ENCODE assay signal across 1 cellular context in the genomic region with DNA sequence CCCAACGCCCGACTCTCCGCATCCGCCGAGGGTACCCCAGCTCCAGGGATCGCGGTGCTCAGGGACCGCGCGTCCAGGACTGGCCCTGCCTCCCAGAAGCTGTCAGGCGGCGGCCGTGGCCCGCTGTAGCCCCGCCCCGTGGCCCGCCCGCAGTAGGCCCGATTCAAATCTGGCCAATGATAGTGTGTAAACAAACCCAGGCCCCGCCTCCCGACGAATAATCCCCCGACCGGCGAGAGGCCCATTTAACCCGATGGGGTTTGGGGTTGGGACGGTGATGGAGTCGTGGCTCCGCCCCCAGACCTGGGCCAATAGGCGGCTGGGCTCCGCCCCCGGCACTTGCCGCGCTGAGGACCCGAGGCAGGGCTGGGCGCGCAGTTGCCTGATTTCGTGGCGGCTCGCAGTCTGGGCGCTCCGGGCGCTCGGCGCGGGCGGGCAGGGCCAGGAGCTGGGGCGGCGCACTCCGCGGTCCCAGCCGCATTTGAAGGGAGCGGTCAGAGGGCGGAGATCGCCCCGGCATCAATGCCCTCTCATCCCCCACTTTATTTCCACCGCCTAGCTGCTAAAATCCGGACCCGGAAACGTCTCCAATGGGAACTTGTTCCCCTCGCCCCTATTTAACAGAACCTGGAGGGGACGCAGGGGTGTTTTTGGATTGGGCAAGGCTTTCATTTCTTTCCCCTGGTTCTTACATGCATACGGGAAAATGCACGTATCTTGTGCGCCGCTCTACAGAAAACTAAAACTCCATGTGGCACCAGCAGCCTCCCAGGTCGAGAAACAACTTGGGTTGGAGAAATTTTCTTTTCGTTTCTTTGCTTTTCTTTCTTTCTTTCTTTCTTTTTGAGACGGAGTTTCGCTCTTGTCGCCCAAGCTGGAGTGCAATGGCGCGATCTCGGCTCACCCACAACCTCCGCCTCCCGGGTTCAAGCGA.
TF ChIP-seq lines count a peak whose summit lies in the region.

No MANE protein-coding gene starts in this region.

TF ChIP-seq in HCT116, 20 proteins besides CTCF, POLR2A, EP300 and RAD21 (continued from another document):
- TF ChIP-seq, protein P1, sequence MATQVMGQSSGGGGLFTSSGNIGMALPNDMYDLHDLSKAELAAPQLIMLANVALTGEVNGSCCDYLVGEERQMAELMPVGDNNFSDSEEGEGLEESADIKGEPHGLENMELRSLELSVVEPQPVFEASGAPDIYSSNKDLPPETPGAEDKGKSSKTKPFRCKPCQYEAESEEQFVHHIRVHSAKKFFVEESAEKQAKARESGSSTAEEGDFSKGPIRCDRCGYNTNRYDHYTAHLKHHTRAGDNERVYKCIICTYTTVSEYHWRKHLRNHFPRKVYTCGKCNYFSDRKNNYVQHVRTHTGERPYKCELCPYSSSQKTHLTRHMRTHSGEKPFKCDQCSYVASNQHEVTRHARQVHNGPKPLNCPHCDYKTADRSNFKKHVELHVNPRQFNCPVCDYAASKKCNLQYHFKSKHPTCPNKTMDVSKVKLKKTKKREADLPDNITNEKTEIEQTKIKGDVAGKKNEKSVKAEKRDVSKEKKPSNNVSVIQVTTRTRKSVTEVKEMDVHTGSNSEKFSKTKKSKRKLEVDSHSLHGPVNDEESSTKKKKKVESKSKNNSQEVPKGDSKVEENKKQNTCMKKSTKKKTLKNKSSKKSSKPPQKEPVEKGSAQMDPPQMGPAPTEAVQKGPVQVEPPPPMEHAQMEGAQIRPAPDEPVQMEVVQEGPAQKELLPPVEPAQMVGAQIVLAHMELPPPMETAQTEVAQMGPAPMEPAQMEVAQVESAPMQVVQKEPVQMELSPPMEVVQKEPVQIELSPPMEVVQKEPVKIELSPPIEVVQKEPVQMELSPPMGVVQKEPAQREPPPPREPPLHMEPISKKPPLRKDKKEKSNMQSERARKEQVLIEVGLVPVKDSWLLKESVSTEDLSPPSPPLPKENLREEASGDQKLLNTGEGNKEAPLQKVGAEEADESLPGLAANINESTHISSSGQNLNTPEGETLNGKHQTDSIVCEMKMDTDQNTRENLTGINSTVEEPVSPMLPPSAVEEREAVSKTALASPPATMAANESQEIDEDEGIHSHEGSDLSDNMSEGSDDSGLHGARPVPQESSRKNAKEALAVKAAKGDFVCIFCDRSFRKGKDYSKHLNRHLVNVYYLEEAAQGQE (IDR thresholded peaks at IDR 0.05; ENCODE audit: low read depth) = no peak
- TF ChIP-seq, protein P2, sequence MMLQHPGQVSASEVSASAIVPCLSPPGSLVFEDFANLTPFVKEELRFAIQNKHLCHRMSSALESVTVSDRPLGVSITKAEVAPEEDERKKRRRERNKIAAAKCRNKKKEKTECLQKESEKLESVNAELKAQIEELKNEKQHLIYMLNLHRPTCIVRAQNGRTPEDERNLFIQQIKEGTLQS (IDR thresholded peaks at IDR 0.05) = no peak
- no peak for TF ChIP-seq ELF1 (IDR thresholded peaks at IDR 0.05; ENCODE audit: borderline replicate concordance, low read depth)
- TF ChIP-seq JUND (IDR thresholded peaks at IDR 0.05) = no peak
- no peak for TF ChIP-seq SRF (IDR thresholded peaks at IDR 0.05; ENCODE audit: low read depth)
- TF ChIP-seq POLR2AphosphoS5 (IDR thresholded peaks at IDR 0.05; ENCODE audit: low read depth, low read length) = peak; percentile 95
- no peak for TF ChIP-seq EZH2 (IDR thresholded peaks at IDR 0.05)
- peak; percentile 67 for TF ChIP-seq EGR1 (IDR thresholded peaks at IDR 0.05; ENCODE audit: low read depth)
- TF ChIP-seq, protein P3, sequence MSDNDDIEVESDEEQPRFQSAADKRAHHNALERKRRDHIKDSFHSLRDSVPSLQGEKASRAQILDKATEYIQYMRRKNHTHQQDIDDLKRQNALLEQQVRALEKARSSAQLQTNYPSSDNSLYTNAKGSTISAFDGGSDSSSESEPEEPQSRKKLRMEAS (IDR thresholded peaks at IDR 0.05) = no peak; the same call in none of the 2 replicates
- no peak for TF ChIP-seq ZFX (IDR thresholded peaks at IDR 0.05)
- peak; percentile 61 for TF ChIP-seq SIN3A (IDR thresholded peaks at IDR 0.05; ENCODE audit: low read depth)
- TF ChIP-seq EZH2phosphoT487 (IDR thresholded peaks at IDR 0.05; ENCODE audit: borderline replicate concordance) = no peak
- TF ChIP-seq YY1 (IDR thresholded peaks at IDR 0.05; ENCODE audit: extremely low read depth, insufficient replicate concordance, low read depth, low read length) = peak; percentile 45
- 0 out of 2 replicates have a peak, but pooled peaks have one; percentile 9 for TF ChIP-seq CBX3 (IDR thresholded peaks at IDR 0.05; ENCODE audit: low read depth)
- TF ChIP-seq, protein P4, sequence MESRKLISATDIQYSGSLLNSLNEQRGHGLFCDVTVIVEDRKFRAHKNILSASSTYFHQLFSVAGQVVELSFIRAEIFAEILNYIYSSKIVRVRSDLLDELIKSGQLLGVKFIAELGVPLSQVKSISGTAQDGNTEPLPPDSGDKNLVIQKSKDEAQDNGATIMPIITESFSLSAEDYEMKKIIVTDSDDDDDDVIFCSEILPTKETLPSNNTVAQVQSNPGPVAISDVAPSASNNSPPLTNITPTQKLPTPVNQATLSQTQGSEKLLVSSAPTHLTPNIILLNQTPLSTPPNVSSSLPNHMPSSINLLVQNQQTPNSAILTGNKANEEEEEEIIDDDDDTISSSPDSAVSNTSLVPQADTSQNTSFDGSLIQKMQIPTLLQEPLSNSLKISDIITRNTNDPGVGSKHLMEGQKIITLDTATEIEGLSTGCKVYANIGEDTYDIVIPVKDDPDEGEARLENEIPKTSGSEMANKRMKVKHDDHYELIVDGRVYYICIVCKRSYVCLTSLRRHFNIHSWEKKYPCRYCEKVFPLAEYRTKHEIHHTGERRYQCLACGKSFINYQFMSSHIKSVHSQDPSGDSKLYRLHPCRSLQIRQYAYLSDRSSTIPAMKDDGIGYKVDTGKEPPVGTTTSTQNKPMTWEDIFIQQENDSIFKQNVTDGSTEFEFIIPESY (IDR thresholded peaks at IDR 0.05; ENCODE audit: extremely low read depth, insufficient replicate concordance, low read length) = no peak
- TF ChIP-seq TCF7L2 (IDR thresholded peaks at IDR 0.05; ENCODE audit: borderline replicate concordance, extremely low read depth, insufficient read depth, insufficient read length) = no peak
